ENCODE assay signal across 1 cellular context in genomic region chr18:35500113-35500512, GRCh38.
TF ChIP-seq lines count a peak whose summit lies in the region.

No MANE protein-coding gene starts in this region.

TF ChIP-seq in K562, 482 proteins besides CTCF, POLR2A, EP300 and RAD21 (continued from another document):
- TF ChIP-seq ARID4B (CRISPR knock-in tag; IDR thresholded peaks at IDR 0.05), result no peak
- no peak for TF ChIP-seq ZNF318 (IDR thresholded peaks at IDR 0.05; ENCODE audit: borderline replicate concordance in 1 of 2, low read depth in 1 of 2)
